In genomic region chr6:1417718-1418117, GRCh38 we compare ENCODE assay signal across 29 cellular contexts. TPM values are rescaled to one million over a fixed set of nuclear protein-coding genes. Genes with fewer than 3 reads are reported as not detected.
"Had no signal": no experiment of that assay in that cellular context is flagged by ENCODE, and none has a peak within 500 bp of the region (broad histone marks: within the 10 kb centered on the region; RNA-seq: fewer than 3 reads in every experiment).

No MANE protein-coding gene starts in this region.

- H3K4me3 ChIP-seq: neural progenitor cell, ovary, psoas muscle, right lobe of liver, sigmoid colon, stomach, thoracic aorta, thyroid gland, tibial nerve, upper lobe of left lung, vagina had no signal

- H3K4me1 Mint-ChIP-seq: nephron; stimulated activated effector memory CD8-positive, alpha-beta T cell treated with anti-CD3 and anti-CD28 coated beads, Interleukin-12 subunit alpha, Interleukin-12 subunit beta, amount 100 ng/mL, for 72 hours; stimulated activated naive B cell treated with anti-CD40 and anti-IgM and Interleukin-4, amounts not matched to agents 10 μg/mL and 1 μg/mL and 100 μg/mL, for 72 hours had no signal

- H3K9ac ChIP-seq: neural progenitor cell, parathyroid adenoma had no signal

- FAIRE-seq: small intestine, urothelium cell line had no signal

- H3K4me1 ChIP-seq: parathyroid adenoma, psoas muscle, right lobe of liver, sigmoid colon, stomach, thyroid gland, tibial nerve, vagina had no signal

- H3K79me2 ChIP-seq: parathyroid adenoma had no signal

- H3K27me3 ChIP-seq: neural progenitor cell, ovary, right lobe of liver, sigmoid colon, thyroid gland, upper lobe of left lung, vagina had no signal

- H3K27ac Mint-ChIP-seq: nephron; neural progenitor cell; progenitor cell of endocrine pancreas; stimulated activated effector memory CD8-positive, alpha-beta T cell treated with anti-CD3 and anti-CD28 coated beads, Interleukin-12 subunit alpha, Interleukin-12 subunit beta, amount 100 ng/mL, for 72 hours; stimulated activated naive B cell treated with anti-CD40 and anti-IgM and Interleukin-4, amounts not matched to agents 10 μg/mL and 1 μg/mL and 100 μg/mL, for 72 hours; stimulated activated naive CD8-positive, alpha-beta T cell treated with anti-CD3 and anti-CD28 coated beads, Interleukin-15, Interleukin-2, amounts not matched to agents 100 ng/mL and 50 ng/mL, for 24 hours had no signal

- H3K36me3 ChIP-seq: neural progenitor cell, ovary, right lobe of liver, sigmoid colon, stomach, thoracic aorta, thyroid gland, tibial nerve, upper lobe of left lung, vagina had no signal

- H2AFZ ChIP-seq: neural progenitor cell, parathyroid adenoma had no signal

- H3K27ac ChIP-seq: neural progenitor cell, ovary, parathyroid adenoma, psoas muscle, right lobe of liver, sigmoid colon, thoracic aorta, thyroid gland, tibial nerve, upper lobe of left lung, vagina had no signal

- H3K4me3 Mint-ChIP-seq: nephron; neural progenitor cell; stimulated activated effector memory CD8-positive, alpha-beta T cell treated with anti-CD3 and anti-CD28 coated beads, Interleukin-12 subunit alpha, Interleukin-12 subunit beta, amount 100 ng/mL, for 72 hours; stimulated activated naive B cell treated with anti-CD40 and anti-IgM and Interleukin-4, amounts not matched to agents 10 μg/mL and 1 μg/mL and 100 μg/mL, for 72 hours; stimulated activated naive CD8-positive, alpha-beta T cell treated with anti-CD3 and anti-CD28 coated beads, Interleukin-15, Interleukin-2, amounts not matched to agents 100 ng/mL and 50 ng/mL, for 24 hours had no signal

- H3K9me3 ChIP-seq: ovary, psoas muscle, right lobe of liver, sigmoid colon, thyroid gland, upper lobe of left lung, vagina had no signal

- ATAC-seq: psoas muscle; right cardiac atrium; right lobe of liver; stimulated activated naive B cell treated with anti-CD40 and anti-IgM and Interleukin-4, amounts not matched to agents 10 μg/mL and 1 μg/mL and 100 μg/mL, for 72 hours had no signal

- DNase-seq: occipital lobe; ovary; posterior cingulate gyrus; psoas muscle; right cardiac atrium; sigmoid colon; small intestine; stimulated activated CD4-positive, alpha-beta T cell treated with anti-CD3 and anti-CD28 coated beads, Interleukin-15, amount 100 ng/mL, for 24 hours; stimulated activated CD4-positive, alpha-beta T cell treated with anti-CD3 and anti-CD28 coated beads, Interleukin-2, amount 100 ng/mL, for 24 hours; stimulated activated CD4-positive, alpha-beta T cell treated with anti-CD3 and anti-CD28 coated beads, Interleukin-2, amount 100 ng/mL, for 48 hours; stimulated activated CD4-positive, alpha-beta T cell treated with anti-CD3 and anti-CD28 coated beads, Interleukin-4, amount 100 ng/mL, for 24 hours; stimulated activated naive B cell treated with anti-CD40 and anti-IgM and Interleukin-4, amounts not matched to agents 10 μg/mL and 1 μg/mL and 100 μg/mL, for 72 hours; stimulated activated naive CD4-positive, alpha-beta T cell treated with Interleukin-2 at 50 U/mL for 16 hours; stomach; thyroid gland; trophoblast cell; upper lobe of left lung had no signal

- H3K36me3 Mint-ChIP-seq: stimulated activated effector memory CD8-positive, alpha-beta T cell treated with anti-CD3 and anti-CD28 coated beads, Interleukin-12 subunit alpha, Interleukin-12 subunit beta, amount 100 ng/mL, for 72 hours; stimulated activated naive B cell treated with anti-CD40 and anti-IgM and Interleukin-4, amounts not matched to agents 10 μg/mL and 1 μg/mL and 100 μg/mL, for 72 hours had no signal

- H3K4me2 ChIP-seq: neural progenitor cell had no signal

RNA-seq across cellular contexts. Expression of gene FOXF2, which starts 28.3 kb away (rescaled TPM):
- total RNA-seq: progenitor cell of endocrine pancreas had no signal
- polyA plus RNA-seq: neural cell had no signal
